8 cellular contexts compared by ENCODE assay signal in the genomic region with DNA sequence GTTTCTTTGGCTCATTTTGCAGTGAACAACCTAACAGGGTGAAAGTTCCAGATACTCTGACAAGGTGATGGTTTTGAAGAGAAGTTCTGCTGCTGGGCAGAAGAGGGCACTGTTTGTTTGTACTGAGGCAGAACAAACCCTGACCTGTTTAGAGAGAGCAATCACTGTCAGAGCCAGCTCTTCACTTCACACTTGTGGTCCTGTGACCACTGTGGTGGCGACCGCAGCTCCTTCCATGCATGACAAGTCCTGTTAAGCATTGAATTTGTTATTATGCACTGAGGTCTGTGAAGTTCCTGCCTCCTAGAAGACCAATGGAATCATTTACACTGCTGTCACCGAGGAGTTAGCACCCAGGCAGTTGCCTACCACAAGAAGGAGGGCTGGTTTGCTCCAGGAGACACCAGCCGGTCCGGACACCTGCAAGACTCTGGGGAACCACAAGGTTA.
DNase-seq lines count a peak whose midpoint lies in the region; ATAC-seq and TF ChIP-seq lines count a peak whose summit lies in the region.

No MANE protein-coding gene starts in this region.

- intact Hi-C loops in esophagus squamous epithelium (cut with DNase I): no loop called here

- TF ChIP-seq POLR2A in esophagus squamous epithelium (IDR thresholded peaks at IDR 0.05): no peak

- H3K27ac Mint-ChIP-seq in nephron: no peak overlapping the region

- no peaks in the 10 kb centered on the region for H3K4me1 Mint-ChIP-seq in nephron

- 39 to 44% methylated on average over 5 of the region's 5 CpGs for WGBS in esophagus squamous epithelium, 2 donors

- DNase-seq in Caki2 (ENCODE audit: low read depth): peak; percentile 92
- DNase-seq in NT2/D1 (ENCODE audit: low read depth, low spot score): peak; percentile 47
- peak; percentile 36 for DNase-seq in activated T-cell treated with anti-CD3 and anti-CD28 coated beads for 24 hours (ENCODE audit: low read depth)
- DNase-seq in esophagus squamous epithelium (lab: John Stamatoyannopoulos, UW): peak; percentile 1
- peak; percentile 70 for DNase-seq in stimulated activated naive CD8-positive, alpha-beta T cell treated with anti-CD3 and anti-CD28 coated beads, Interleukin-15, Interleukin-2, amounts not matched to agents 100 U/mL and 50 U/mL, for 24 hours

- TF ChIP-seq CTCF in esophagus squamous epithelium (IDR thresholded peaks at IDR 0.05) (peak; percentile 37 to 70 (median 58)), nephron (IDR thresholded peaks at IDR 0.05; ENCODE audit: unreplicated experiment in 3 of 3) (peak; percentile 74 to 84 (median 77))

- no peaks in the 10 kb centered on the region for H3K9me3 ChIP-seq in NT2/D1 (ENCODE audit: insufficient read depth, low read length)
- H3K9me3 ChIP-seq in esophagus squamous epithelium: no peaks in the 10 kb centered on the region

- no peaks in the 10 kb centered on the region for H3K4me1 ChIP-seq in NT2/D1 (ENCODE audit: insufficient read depth, insufficient read length)
- H3K4me1 ChIP-seq in esophagus squamous epithelium: no peaks in the 10 kb centered on the region

- H3K36me3 ChIP-seq in NT2/D1 (ENCODE audit: insufficient read depth, insufficient read length, low read length) (no peaks in the 10 kb centered on the region), esophagus squamous epithelium (no peaks in the 10 kb centered on the region)

- in situ Hi-C loops in Caki2 (cut with HindIII; ENCODE audit: low pct_unique_long_range_greater_than_20kb, low sequenced_read_pairs): no loop called here

- no peak overlapping the region for H3K4me3 Mint-ChIP-seq in nephron

- H3K27ac ChIP-seq in esophagus squamous epithelium: no peak overlapping the region

- H3K36me3 Mint-ChIP-seq in nephron (ENCODE audit: low read depth): no peaks in the 10 kb centered on the region

- ATAC-seq in GM19467 (IDR thresholded peaks at IDR 0.05; ENCODE audit: unreplicated experiment): peak; percentile 100
- ATAC-seq in HG03558 (IDR thresholded peaks at IDR 0.05; ENCODE audit: extremely low read depth, unreplicated experiment): peak; percentile 99
- ATAC-seq in stimulated activated naive CD8-positive, alpha-beta T cell treated with anti-CD3 and anti-CD28 coated beads, Interleukin-15, Interleukin-2, amounts not matched to agents 100 U/mL and 50 U/mL, for 24 hours: peak; percentile 96

- H3K27me3 ChIP-seq in NT2/D1 (ENCODE audit: insufficient read depth, insufficient read length) (no peaks in the 10 kb centered on the region), esophagus squamous epithelium (no peaks in the 10 kb centered on the region)

- H3K27me3 Mint-ChIP-seq in nephron (ENCODE audit: low read depth): no peaks in the 10 kb centered on the region

- H3K4me3 ChIP-seq in NT2/D1 (ENCODE audit: insufficient read length, low read depth) (no peak overlapping the region), esophagus squamous epithelium (no peak overlapping the region)

- H3K9me3 Mint-ChIP-seq in nephron: no peaks in the 10 kb centered on the region

- H3K9ac ChIP-seq in NT2/D1 (ENCODE audit: insufficient read length, low read depth): no peak overlapping the region

Comparison
In these comparisons a context has a peak if more than half of its experiments do, and no peak if none do; other contexts are left out.
1. DNase-seq: peak in every context shown above with its lines; median percentile 92 in Caki2; 70 in stimulated activated naive CD8-positive, alpha-beta T cell treated with anti-CD3 and anti-CD28 coated beads, Interleukin-15, Interleukin-2, amounts not matched to agents 100 U/mL and 50 U/mL, for 24 hours; 47 in NT2/D1; 36 in activated T-cell treated with anti-CD3 and anti-CD28 coated beads for 24 hours; 1 in esophagus squamous epithelium.